17 cellular contexts compared by ENCODE assay signal in genomic region chr6:52975580-52975979, GRCh38. TPM values are rescaled to one million over a fixed set of nuclear protein-coding genes. Genes with fewer than 3 reads are reported as not detected.
DNase-seq lines count a peak whose midpoint lies in the region; ATAC-seq and TF ChIP-seq lines count a peak whose summit lies in the region.
"Had no signal": no experiment of that assay in that cellular context is flagged by ENCODE, and none has a peak within 500 bp of the region (broad histone marks: within the 10 kb centered on the region; RNA-seq: fewer than 3 reads in every experiment).

No MANE protein-coding gene starts in this region.

- H3K4me1 ChIP-seq in GM23248 (ENCODE audit: insufficient read depth) = no peaks in the 10 kb centered on the region
- H3K4me1 ChIP-seq: right lobe of liver had no signal

- no peaks in the 10 kb centered on the region for H4K20me1 ChIP-seq in GM23248 (ENCODE audit: insufficient read depth)

- TF ChIP-seq CTCF in AG09309 (IDR thresholded peaks at IDR 0.05; ENCODE audit: control insufficient read depth, insufficient read depth, low read depth, low read length, missing control alignments) (peak; percentile 20), fibroblast of the aortic adventitia (IDR thresholded peaks at IDR 0.05; ENCODE audit: insufficient read depth, low read length) (peak; percentile 24)

- intact Hi-C loops in activated T-helper 1 cell treated with anti-CD3 and anti-CD28 coated beads, Interleukin-12 subunit alpha, Interleukin-12 subunit beta, Interleukin-2, Interleukin-4 antibody, amounts not matched to agents 30 ng/mL and 10 ng/mL and 1 ng/mL, durations not matched to agents 14 hours and 24 hours and 36 hours (cut with micrococcal nuclease) = no loop called here

- no peaks in the 10 kb centered on the region for H3K36me3 ChIP-seq in GM23248 (ENCODE audit: low read depth)
- H3K36me3 ChIP-seq: brain microvascular endothelial cell, right lobe of liver had no signal

- H3K9me3 ChIP-seq in GM23248 (ENCODE audit: low read depth) = no peaks in the 10 kb centered on the region
- H3K9me3 ChIP-seq: right lobe of liver had no signal

- peak overlapping the region; percentile 42 for H3K27ac Mint-ChIP-seq in activated T-helper 1 cell treated with anti-CD3 and anti-CD28 coated beads, Interleukin-12 subunit alpha, Interleukin-12 subunit beta, Interleukin-2, Interleukin-4 antibody, amounts not matched to agents 30 ng/mL and 10 ng/mL and 1 ng/mL, durations not matched to agents 14 hours and 24 hours and 36 hours
- no peak overlapping the region for H3K27ac Mint-ChIP-seq in stimulated activated naive B cell treated with anti-CD40 and anti-IgM and Interleukin-4, amounts not matched to agents 10 μg/mL and 1 μg/mL and 100 μg/mL, for 72 hours
- H3K27ac Mint-ChIP-seq: activated naive CD4-positive, alpha-beta T cell treated with anti-CD3 and anti-CD28 coated beads, Interleukin-2, amount 10 ng/mL, durations not matched to agents 7 days and 5 days; T-helper 1 cell treated with Interleukin-12 subunit alpha and Interleukin-12 subunit beta and Interleukin-4 antibody, amounts not matched to agents 30 μg/mL and 1 μg/mL, for 36 hours had no signal

- no peak overlapping the region for H3K9ac ChIP-seq in GM23248

- no peak overlapping the region for H3K27ac ChIP-seq in GM23248
- H3K27ac ChIP-seq: brain microvascular endothelial cell, right lobe of liver had no signal

- H2AFZ ChIP-seq in GM23248 = no peak overlapping the region

- in situ Hi-C loops in GM23248 (cut with MboI) = no loop called here

- no peaks in the 10 kb centered on the region for H3K27me3 ChIP-seq in GM23248 (replicated peaks; ENCODE audit: insufficient read depth)
- H3K27me3 ChIP-seq: brain microvascular endothelial cell, right lobe of liver had no signal

- no peaks in the 10 kb centered on the region for H3K9me2 ChIP-seq in GM23248 (ENCODE audit: insufficient read depth)

- DNase-seq in AG09309 (ENCODE audit: low read depth) (peak; percentile 23), GM23248 (peak; percentile 27), fibroblast of the aortic adventitia (ENCODE audit: low read depth) (peak; percentile 66)
- DNase-seq in activated T-helper 1 cell treated with anti-CD3 and anti-CD28 coated beads, Interleukin-12 subunit alpha, Interleukin-12 subunit beta, Interleukin-2, Interleukin-4 antibody, amounts not matched to agents 30 ng/mL and 10 ng/mL and 1 ng/mL, durations not matched to agents 14 hours and 24 hours and 36 hours (ENCODE audit: low spot score) = no peak
- DNase-seq in stimulated activated naive B cell treated with anti-CD40 and anti-IgM and Interleukin-4, amounts not matched to agents 10 μg/mL and 1 μg/mL and 100 μg/mL, for 72 hours = no peak
- DNase-seq in activated CD4-positive, CD25-positive, alpha-beta regulatory T cell treated with anti-CD3 and anti-CD28 coated beads, Interleukin-2, amount 50 U/mL, for 72 hours = no peak
- DNase-seq: activated naive CD4-positive, alpha-beta T cell treated with anti-CD3 and anti-CD28 coated beads, Interleukin-2, amount 10 ng/mL, durations not matched to agents 7 days and 5 days; brain microvascular endothelial cell; C1 segment of cervical spinal cord; left cardiac atrium; NCI-H2081 treated with DMSO at 0.1 percent for 48 hours; NCI-H82; right lobe of liver; stimulated activated CD4-positive, alpha-beta T cell treated with anti-CD3 and anti-CD28 coated beads, Interleukin-2, amount 100 ng/mL, for 24 hours had no signal

- peaks cover 9% of the 10 kb centered on the region for H3K36me3 Mint-ChIP-seq in activated T-helper 1 cell treated with anti-CD3 and anti-CD28 coated beads, Interleukin-12 subunit alpha, Interleukin-12 subunit beta, Interleukin-2, Interleukin-4 antibody, amounts not matched to agents 30 ng/mL and 10 ng/mL and 1 ng/mL, durations not matched to agents 14 hours and 24 hours and 36 hours (ENCODE audit: low read depth)
- no peaks in the 10 kb centered on the region for H3K36me3 Mint-ChIP-seq in stimulated activated naive B cell treated with anti-CD40 and anti-IgM and Interleukin-4, amounts not matched to agents 10 μg/mL and 1 μg/mL and 100 μg/mL, for 72 hours
- H3K36me3 Mint-ChIP-seq: activated naive CD4-positive, alpha-beta T cell treated with anti-CD3 and anti-CD28 coated beads, Interleukin-2, amount 10 ng/mL, durations not matched to agents 7 days and 5 days had no signal

- H3K4me3 ChIP-seq in AG09309 (ENCODE audit: control insufficient read depth, low read depth, low read length) = no peak overlapping the region
- no peak overlapping the region for H3K4me3 ChIP-seq in GM23248
- H3K4me3 ChIP-seq in fibroblast of the aortic adventitia (ENCODE audit: low read depth, low read length) = no peak overlapping the region
- H3K4me3 ChIP-seq: right lobe of liver had no signal

- H3K4me3 Mint-ChIP-seq in activated T-helper 1 cell treated with anti-CD3 and anti-CD28 coated beads, Interleukin-12 subunit alpha, Interleukin-12 subunit beta, Interleukin-2, Interleukin-4 antibody, amounts not matched to agents 30 ng/mL and 10 ng/mL and 1 ng/mL, durations not matched to agents 14 hours and 24 hours and 36 hours = no peak overlapping the region
- peak overlapping the region in 1 of 2 donors; percentile 11 for H3K4me3 Mint-ChIP-seq in stimulated activated naive B cell treated with anti-CD40 and anti-IgM and Interleukin-4, amounts not matched to agents 10 μg/mL and 1 μg/mL and 100 μg/mL, for 72 hours
- H3K4me3 Mint-ChIP-seq: activated naive CD4-positive, alpha-beta T cell treated with anti-CD3 and anti-CD28 coated beads, Interleukin-2, amount 10 ng/mL, durations not matched to agents 7 days and 5 days; T-helper 1 cell treated with Interleukin-12 subunit alpha and Interleukin-12 subunit beta and Interleukin-4 antibody, amounts not matched to agents 30 μg/mL and 1 μg/mL, for 36 hours had no signal

- WGBS in GM23248 (ENCODE audit: low coverage in 1 of 2, low lambda C conversion rate in 2 of 2, missing lambda C conversion rate in 2 of 2), 2 experiments = 74% methylated on average over 2 of the region's 2 CpGs

- no peak overlapping the region for H3K4me2 ChIP-seq in GM23248 (ENCODE audit: unreplicated experiment)

- H3K79me2 ChIP-seq in GM23248 (ENCODE audit: insufficient read depth) = no peaks in the 10 kb centered on the region

- ATAC-seq in GM18870 (IDR thresholded peaks at IDR 0.05; ENCODE audit: unreplicated experiment) (no peak), HG02970 (IDR thresholded peaks at IDR 0.05; ENCODE audit: low FRiP score, unreplicated experiment) (no peak)
- no peak for ATAC-seq in stimulated activated naive B cell treated with anti-CD40 and anti-IgM and Interleukin-4, amounts not matched to agents 10 μg/mL and 1 μg/mL and 100 μg/mL, for 72 hours (replicated peaks)

- peaks cover 45% of the 10 kb centered on the region for H3K4me1 Mint-ChIP-seq in activated T-helper 1 cell treated with anti-CD3 and anti-CD28 coated beads, Interleukin-12 subunit alpha, Interleukin-12 subunit beta, Interleukin-2, Interleukin-4 antibody, amounts not matched to agents 30 ng/mL and 10 ng/mL and 1 ng/mL, durations not matched to agents 14 hours and 24 hours and 36 hours (ENCODE audit: low read depth)
- peaks cover 26 to 45% of the 10 kb centered on the region in 2 donors for H3K4me1 Mint-ChIP-seq in stimulated activated naive B cell treated with anti-CD40 and anti-IgM and Interleukin-4, amounts not matched to agents 10 μg/mL and 1 μg/mL and 100 μg/mL, for 72 hours

- no peaks in the 10 kb centered on the region for H3F3A ChIP-seq in GM23248 (ENCODE audit: insufficient read depth)

- H3K9me3 Mint-ChIP-seq in activated T-helper 1 cell treated with anti-CD3 and anti-CD28 coated beads, Interleukin-12 subunit alpha, Interleukin-12 subunit beta, Interleukin-2, Interleukin-4 antibody, amounts not matched to agents 30 ng/mL and 10 ng/mL and 1 ng/mL, durations not matched to agents 14 hours and 24 hours and 36 hours = no peaks in the 10 kb centered on the region
- H3K9me3 Mint-ChIP-seq in stimulated activated naive B cell treated with anti-CD40 and anti-IgM and Interleukin-4, amounts not matched to agents 10 μg/mL and 1 μg/mL and 100 μg/mL, for 72 hours = no peaks in the 10 kb centered on the region
- H3K9me3 Mint-ChIP-seq: activated naive CD4-positive, alpha-beta T cell treated with anti-CD3 and anti-CD28 coated beads, Interleukin-2, amount 10 ng/mL, durations not matched to agents 7 days and 5 days; T-helper 1 cell treated with Interleukin-12 subunit alpha and Interleukin-12 subunit beta and Interleukin-4 antibody, amounts not matched to agents 30 μg/mL and 1 μg/mL, for 36 hours had no signal

- H3K27me3 Mint-ChIP-seq in activated T-helper 1 cell treated with anti-CD3 and anti-CD28 coated beads, Interleukin-12 subunit alpha, Interleukin-12 subunit beta, Interleukin-2, Interleukin-4 antibody, amounts not matched to agents 30 ng/mL and 10 ng/mL and 1 ng/mL, durations not matched to agents 14 hours and 24 hours and 36 hours (ENCODE audit: insufficient read depth) = peaks cover 2% of the 10 kb centered on the region
- peaks cover 0 to 4% of the 10 kb centered on the region in 2 donors for H3K27me3 Mint-ChIP-seq in stimulated activated naive B cell treated with anti-CD40 and anti-IgM and Interleukin-4, amounts not matched to agents 10 μg/mL and 1 μg/mL and 100 μg/mL, for 72 hours

RNA-seq across cellular contexts. Expression of gene GSTA4, which starts 19.5 kb away (rescaled TPM):
- 26.5 and 28.6 TPM in 2 replicates for total RNA-seq in GM23248 (2014; rRNA removed; shearing (Covaris generic))
- polyA plus RNA-seq in GM23248 (2016; fragmentation: Nextera tagmentation; extraction: Ambion mirVana) = 33.7 and 37.9 TPM in 2 replicates
- 35.8 and 38.7 TPM in 2 replicates for total RNA-seq in activated T-helper 1 cell treated with anti-CD3 and anti-CD28 coated beads, Interleukin-12 subunit alpha, Interleukin-12 subunit beta, Interleukin-2, Interleukin-4 antibody, amounts not matched to agents 30 ng/mL and 10 ng/mL and 1 ng/mL, durations not matched to agents 14 hours and 24 hours and 36 hours
- total RNA-seq in fibroblast of the aortic adventitia (ENCODE audit: low replicate concordance) = 46.3 and 89.6 TPM in 2 replicates

Comparison
In these comparisons a context has a peak if more than half of its experiments do, and no peak if none do; other contexts are left out.
1. DNase-seq: peak in AG09309 (single experiment), GM23248 (single experiment) and fibroblast of the aortic adventitia (single experiment); none in activated T-helper 1 cell treated with anti-CD3 and anti-CD28 coated beads, Interleukin-12 subunit alpha, Interleukin-12 subunit beta, Interleukin-2, Interleukin-4 antibody, amounts not matched to agents 30 ng/mL and 10 ng/mL and 1 ng/mL, durations not matched to agents 14 hours and 24 hours and 36 hours (single experiment), stimulated activated naive B cell treated with anti-CD40 and anti-IgM and Interleukin-4, amounts not matched to agents 10 μg/mL and 1 μg/mL and 100 μg/mL, for 72 hours (single experiment) and activated CD4-positive, CD25-positive, alpha-beta regulatory T cell treated with anti-CD3 and anti-CD28 coated beads, Interleukin-2, amount 50 U/mL, for 72 hours (single experiment).